1 cellular context compared by ENCODE assay signal in the genomic region with DNA sequence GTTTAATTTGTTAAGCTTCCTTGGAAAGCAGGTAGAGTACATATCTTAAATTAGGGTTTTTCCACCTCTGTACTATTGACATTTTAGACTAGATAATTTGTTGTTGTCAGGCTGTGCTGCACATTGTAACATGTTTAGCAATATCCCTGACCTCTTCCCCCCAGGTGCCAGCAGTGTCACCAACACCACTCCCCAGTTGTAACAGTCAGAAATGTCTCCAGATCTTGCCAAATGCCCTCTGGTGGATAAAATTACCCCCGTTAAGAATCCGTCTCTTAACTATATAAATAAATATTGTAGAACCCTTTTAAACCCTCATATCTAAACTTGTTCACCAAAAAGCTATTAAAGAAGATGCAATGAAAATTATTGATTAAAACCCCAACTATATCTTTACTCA.
TF ChIP-seq lines count a peak whose summit lies in the region.

No MANE protein-coding gene starts in this region.

TF ChIP-seq in GM23338, 12 proteins besides CTCF, POLR2A, EP300 and RAD21 (continued from another document):
- TF ChIP-seq, protein P1, sequence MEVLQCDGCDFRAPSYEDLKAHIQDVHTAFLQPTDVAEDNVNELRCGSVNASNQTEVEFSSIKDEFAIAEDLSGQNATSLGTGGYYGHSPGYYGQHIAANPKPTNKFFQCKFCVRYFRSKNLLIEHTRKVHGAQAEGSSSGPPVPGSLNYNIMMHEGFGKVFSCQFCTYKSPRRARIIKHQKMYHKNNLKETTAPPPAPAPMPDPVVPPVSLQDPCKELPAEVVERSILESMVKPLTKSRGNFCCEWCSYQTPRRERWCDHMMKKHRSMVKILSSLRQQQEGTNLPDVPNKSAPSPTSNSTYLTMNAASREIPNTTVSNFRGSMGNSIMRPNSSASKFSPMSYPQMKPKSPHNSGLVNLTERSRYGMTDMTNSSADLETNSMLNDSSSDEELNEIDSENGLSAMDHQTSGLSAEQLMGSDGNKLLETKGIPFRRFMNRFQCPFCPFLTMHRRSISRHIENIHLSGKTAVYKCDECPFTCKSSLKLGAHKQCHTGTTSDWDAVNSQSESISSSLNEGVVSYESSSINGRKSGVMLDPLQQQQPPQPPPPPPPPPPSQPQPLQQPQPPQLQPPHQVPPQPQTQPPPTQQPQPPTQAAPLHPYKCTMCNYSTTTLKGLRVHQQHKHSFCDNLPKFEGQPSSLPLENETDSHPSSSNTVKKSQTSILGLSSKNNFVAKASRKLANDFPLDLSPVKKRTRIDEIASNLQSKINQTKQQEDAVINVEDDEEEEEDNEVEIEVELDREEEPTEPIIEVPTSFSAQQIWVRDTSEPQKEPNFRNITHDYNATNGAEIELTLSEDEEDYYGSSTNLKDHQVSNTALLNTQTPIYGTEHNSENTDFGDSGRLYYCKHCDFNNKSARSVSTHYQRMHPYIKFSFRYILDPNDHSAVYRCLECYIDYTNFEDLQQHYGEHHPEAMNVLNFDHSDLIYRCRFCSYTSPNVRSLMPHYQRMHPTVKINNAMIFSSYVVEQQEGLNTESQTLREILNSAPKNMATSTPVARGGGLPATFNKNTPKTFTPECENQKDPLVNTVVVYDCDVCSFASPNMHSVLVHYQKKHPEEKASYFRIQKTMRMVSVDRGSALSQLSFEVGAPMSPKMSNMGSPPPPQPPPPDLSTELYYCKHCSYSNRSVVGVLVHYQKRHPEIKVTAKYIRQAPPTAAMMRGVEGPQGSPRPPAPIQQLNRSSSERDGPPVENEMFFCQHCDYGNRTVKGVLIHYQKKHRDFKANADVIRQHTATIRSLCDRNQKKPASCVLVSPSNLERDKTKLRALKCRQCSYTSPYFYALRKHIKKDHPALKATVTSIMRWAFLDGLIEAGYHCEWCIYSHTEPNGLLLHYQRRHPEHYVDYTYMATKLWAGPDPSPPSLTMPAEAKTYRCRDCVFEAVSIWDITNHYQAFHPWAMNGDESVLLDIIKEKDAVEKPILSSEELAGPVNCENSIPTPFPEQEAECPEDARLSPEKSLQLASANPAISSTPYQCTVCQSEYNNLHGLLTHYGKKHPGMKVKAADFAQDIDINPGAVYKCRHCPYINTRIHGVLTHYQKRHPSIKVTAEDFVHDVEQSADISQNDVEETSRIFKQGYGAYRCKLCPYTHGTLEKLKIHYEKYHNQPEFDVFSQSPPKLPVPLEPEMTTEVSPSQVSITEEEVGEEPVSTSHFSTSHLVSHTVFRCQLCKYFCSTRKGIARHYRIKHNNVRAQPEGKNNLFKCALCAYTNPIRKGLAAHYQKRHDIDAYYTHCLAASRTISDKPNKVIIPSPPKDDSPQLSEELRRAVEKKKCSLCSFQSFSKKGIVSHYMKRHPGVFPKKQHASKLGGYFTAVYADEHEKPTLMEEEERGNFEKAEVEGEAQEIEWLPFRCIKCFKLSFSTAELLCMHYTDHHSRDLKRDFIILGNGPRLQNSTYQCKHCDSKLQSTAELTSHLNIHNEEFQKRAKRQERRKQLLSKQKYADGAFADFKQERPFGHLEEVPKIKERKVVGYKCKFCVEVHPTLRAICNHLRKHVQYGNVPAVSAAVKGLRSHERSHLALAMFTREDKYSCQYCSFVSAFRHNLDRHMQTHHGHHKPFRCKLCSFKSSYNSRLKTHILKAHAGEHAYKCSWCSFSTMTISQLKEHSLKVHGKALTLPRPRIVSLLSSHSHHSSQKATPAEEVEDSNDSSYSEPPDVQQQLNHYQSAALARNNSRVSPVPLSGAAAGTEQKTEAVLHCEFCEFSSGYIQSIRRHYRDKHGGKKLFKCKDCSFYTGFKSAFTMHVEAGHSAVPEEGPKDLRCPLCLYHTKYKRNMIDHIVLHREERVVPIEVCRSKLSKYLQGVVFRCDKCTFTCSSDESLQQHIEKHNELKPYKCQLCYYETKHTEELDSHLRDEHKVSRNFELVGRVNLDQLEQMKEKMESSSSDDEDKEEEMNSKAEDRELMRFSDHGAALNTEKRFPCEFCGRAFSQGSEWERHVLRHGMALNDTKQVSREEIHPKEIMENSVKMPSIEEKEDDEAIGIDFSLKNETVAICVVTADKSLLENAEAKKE (CRISPR knock-in tag; IDR thresholded peaks at IDR 0.05), result no peak
- TF ChIP-seq CREB1 (CRISPR knock-in tag; IDR thresholded peaks at IDR 0.05; ENCODE audit: low read depth), result no peak
- TF ChIP-seq ZNF331 (CRISPR knock-in tag; IDR thresholded peaks at IDR 0.05; ENCODE audit: low read depth), result no peak
- TF ChIP-seq STAT1 (IDR thresholded peaks at IDR 0.05; ENCODE audit: unreplicated experiment), result no peak
- TF ChIP-seq NANOG (IDR thresholded peaks at IDR 0.05; ENCODE audit: borderline replicate concordance), result no peak
- no peak for TF ChIP-seq EZH2phosphoT487 (IDR thresholded peaks at IDR 0.05; ENCODE audit: unreplicated experiment)
